1 cellular context compared by ENCODE assay signal in the genomic region with DNA sequence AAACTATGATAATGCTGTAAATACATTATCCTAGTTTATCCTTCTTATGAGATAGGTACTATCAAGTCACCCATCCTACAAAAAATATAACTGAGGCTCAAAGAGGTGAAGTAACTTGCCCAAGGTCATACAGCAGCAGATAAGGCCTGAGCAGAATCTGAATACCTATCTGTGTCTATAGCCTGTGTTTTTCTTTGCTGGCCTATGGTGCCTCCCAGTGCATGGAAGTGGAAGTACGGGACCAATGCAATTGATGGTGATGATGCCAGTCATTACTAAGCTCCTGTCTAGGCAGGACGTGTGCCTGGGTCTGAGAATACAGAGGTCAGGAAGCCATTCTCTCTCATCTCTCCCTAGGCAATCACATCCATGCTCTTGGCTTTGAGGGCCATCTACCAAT.
TF ChIP-seq lines count a peak whose summit lies in the region.

No MANE protein-coding gene starts in this region.

TF ChIP-seq in SK-N-SH treated with all-trans-retinoic acid at 6 μM for 48 hours, 23 proteins besides CTCF, POLR2A, EP300 and RAD21 (continued from another document):
- TF ChIP-seq, protein P1, sequence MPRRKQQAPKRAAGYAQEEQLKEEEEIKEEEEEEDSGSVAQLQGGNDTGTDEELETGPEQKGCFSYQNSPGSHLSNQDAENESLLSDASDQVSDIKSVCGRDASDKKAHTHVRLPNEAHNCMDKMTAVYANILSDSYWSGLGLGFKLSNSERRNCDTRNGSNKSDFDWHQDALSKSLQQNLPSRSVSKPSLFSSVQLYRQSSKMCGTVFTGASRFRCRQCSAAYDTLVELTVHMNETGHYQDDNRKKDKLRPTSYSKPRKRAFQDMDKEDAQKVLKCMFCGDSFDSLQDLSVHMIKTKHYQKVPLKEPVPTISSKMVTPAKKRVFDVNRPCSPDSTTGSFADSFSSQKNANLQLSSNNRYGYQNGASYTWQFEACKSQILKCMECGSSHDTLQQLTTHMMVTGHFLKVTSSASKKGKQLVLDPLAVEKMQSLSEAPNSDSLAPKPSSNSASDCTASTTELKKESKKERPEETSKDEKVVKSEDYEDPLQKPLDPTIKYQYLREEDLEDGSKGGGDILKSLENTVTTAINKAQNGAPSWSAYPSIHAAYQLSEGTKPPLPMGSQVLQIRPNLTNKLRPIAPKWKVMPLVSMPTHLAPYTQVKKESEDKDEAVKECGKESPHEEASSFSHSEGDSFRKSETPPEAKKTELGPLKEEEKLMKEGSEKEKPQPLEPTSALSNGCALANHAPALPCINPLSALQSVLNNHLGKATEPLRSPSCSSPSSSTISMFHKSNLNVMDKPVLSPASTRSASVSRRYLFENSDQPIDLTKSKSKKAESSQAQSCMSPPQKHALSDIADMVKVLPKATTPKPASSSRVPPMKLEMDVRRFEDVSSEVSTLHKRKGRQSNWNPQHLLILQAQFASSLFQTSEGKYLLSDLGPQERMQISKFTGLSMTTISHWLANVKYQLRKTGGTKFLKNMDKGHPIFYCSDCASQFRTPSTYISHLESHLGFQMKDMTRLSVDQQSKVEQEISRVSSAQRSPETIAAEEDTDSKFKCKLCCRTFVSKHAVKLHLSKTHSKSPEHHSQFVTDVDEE (CRISPR knock-in tag; IDR thresholded peaks at IDR 0.05) = no peak
- no peak for TF ChIP-seq ZNF70 (CRISPR knock-in tag; IDR thresholded peaks at IDR 0.05)
- TF ChIP-seq TOX (CRISPR knock-in tag; IDR thresholded peaks at IDR 0.05; ENCODE audit: borderline replicate concordance) = no peak
- TF ChIP-seq, protein P2, sequence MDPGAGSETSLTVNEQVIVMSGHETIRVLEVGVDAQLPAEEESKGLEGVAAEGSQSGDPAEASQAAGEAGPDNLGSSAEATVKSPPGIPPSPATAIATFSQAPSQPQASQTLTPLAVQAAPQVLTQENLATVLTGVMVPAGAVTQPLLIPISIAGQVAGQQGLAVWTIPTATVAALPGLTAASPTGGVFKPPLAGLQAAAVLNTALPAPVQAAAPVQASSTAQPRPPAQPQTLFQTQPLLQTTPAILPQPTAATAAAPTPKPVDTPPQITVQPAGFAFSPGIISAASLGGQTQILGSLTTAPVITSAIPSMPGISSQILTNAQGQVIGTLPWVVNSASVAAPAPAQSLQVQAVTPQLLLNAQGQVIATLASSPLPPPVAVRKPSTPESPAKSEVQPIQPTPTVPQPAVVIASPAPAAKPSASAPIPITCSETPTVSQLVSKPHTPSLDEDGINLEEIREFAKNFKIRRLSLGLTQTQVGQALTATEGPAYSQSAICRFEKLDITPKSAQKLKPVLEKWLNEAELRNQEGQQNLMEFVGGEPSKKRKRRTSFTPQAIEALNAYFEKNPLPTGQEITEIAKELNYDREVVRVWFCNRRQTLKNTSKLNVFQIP (CRISPR knock-in tag; IDR thresholded peaks at IDR 0.05; ENCODE audit: borderline replicate concordance, low read depth) = no peak
- TF ChIP-seq ZNF8 (CRISPR knock-in tag; IDR thresholded peaks at IDR 0.05) = no peak
- TF ChIP-seq ISL1 (CRISPR knock-in tag; IDR thresholded peaks at IDR 0.05) = no peak
- no peak for TF ChIP-seq GLIS3 (CRISPR knock-in tag; IDR thresholded peaks at IDR 0.05)
TF ChIP-seq in SK-N-SH treated with all-trans-retinoic acid at 6 μM for 48 hours: peak in this region for 0.
